ENCODE assay signal across 8 cellular contexts in genomic region chr1:1599030-1599916, GRCh38. TPM values are rescaled to one million over a fixed set of nuclear protein-coding genes. Genes with fewer than 3 reads are reported as not detected.
DNase-seq lines count a peak whose midpoint lies in the region; ATAC-seq and TF ChIP-seq lines count a peak whose summit lies in the region.

No MANE protein-coding gene starts in this region.

- H3K4me3 Mint-ChIP-seq in GM23338 (peak overlapping the region; percentile 78), progenitor cell of endocrine pancreas (ENCODE audit: low read depth) (peak overlapping the region; percentile 72)

- ATAC-seq in GM23338 (peak; percentile 27), GM21619 (IDR thresholded peaks at IDR 0.05; ENCODE audit: unreplicated experiment) (no peak), GM18861 (IDR thresholded peaks at IDR 0.05; ENCODE audit: unreplicated experiment) (no peak)

- DNase-seq in AML-193 (lab: John Stamatoyannopoulos, UW) (peak; percentile 11 to 15), GM23338 (ENCODE audit: low spot score) (peak; percentile 78), fibroblast of mammary gland (ENCODE audit: low read depth) (peak; percentile 23), progenitor cell of endocrine pancreas (ENCODE audit: low spot score, unreplicated experiment) (no peak), SHP77 (lab: John Stamatoyannopoulos, UW) (no peak)
- peak; percentile 27 for DNase-seq in activated CD4-positive, alpha-beta T cell treated with anti-CD3 and anti-CD28 coated beads, Interleukin-2, amount 50 U/mL, for 1 hour

- H3K4me1 ChIP-seq in GM23338 (ENCODE audit: insufficient read depth): no peaks in the 10 kb centered on the region; the same call in 1 of the 2 replicates

- peaks cover 5% of the 10 kb centered on the region; the same call in 1 of the 2 replicates for H3F3A ChIP-seq in GM23338 (replicated peaks; ENCODE audit: low read depth)

- no peaks in the 10 kb centered on the region for H3K36me3 ChIP-seq in GM23338 (ENCODE audit: insufficient read depth)

- H3K27ac Mint-ChIP-seq in GM23338 (no peak overlapping the region), progenitor cell of endocrine pancreas (peak overlapping the region; percentile 85)

- no peaks in the 10 kb centered on the region for H3K79me2 ChIP-seq in GM23338 (replicated peaks; ENCODE audit: insufficient read depth)

- H2AFZ ChIP-seq in GM23338: peak overlapping the region; percentile 87; the same call in 1 of the 2 replicates

- H3K27me3 ChIP-seq in GM23338 (ENCODE audit: insufficient read depth): peaks cover 34% of the 10 kb centered on the region

- H3K27ac ChIP-seq in GM23338 (ENCODE audit: low read depth): no peak overlapping the region

- H3K4me2 ChIP-seq in GM23338: peak overlapping the region; percentile 74

- no peaks in the 10 kb centered on the region for H4K20me1 ChIP-seq in GM23338 (replicated peaks; ENCODE audit: insufficient read depth)

- peak; percentile 38 to 67; a peak in 2 of 4 replicates for TF ChIP-seq CTCF in GM23338 (conservative IDR thresholded peaks at IDR 0.05; ENCODE audit: low read depth in 2 of 2)
- TF ChIP-seq CTCF in fibroblast of mammary gland (conservative IDR thresholded peaks at IDR 0.05; ENCODE audit: control insufficient read depth, insufficient read depth, low read depth, low read length): no peak
- TF ChIP-seq CTCF in progenitor cell of endocrine pancreas (IDR thresholded peaks at IDR 0.05; ENCODE audit: unreplicated experiment): peak; percentile 33

- H3K9me2 ChIP-seq in GM23338 (ENCODE audit: insufficient read depth): no peaks in the 10 kb centered on the region

- no peaks in the 10 kb centered on the region for H3K9me3 Mint-ChIP-seq in GM23338
- no peaks in the 10 kb centered on the region for H3K9me3 Mint-ChIP-seq in progenitor cell of endocrine pancreas (ENCODE audit: low read depth)

- peaks cover 41% of the 10 kb centered on the region for H3K27me3 Mint-ChIP-seq in GM23338 (ENCODE audit: insufficient read depth, low read depth, poor library complexity)
- peaks cover 42% of the 10 kb centered on the region for H3K27me3 Mint-ChIP-seq in progenitor cell of endocrine pancreas

- no peaks in the 10 kb centered on the region for H3K36me3 Mint-ChIP-seq in GM23338 (ENCODE audit: low read depth)
- H3K36me3 Mint-ChIP-seq in progenitor cell of endocrine pancreas (ENCODE audit: insufficient read depth): no peaks in the 10 kb centered on the region

- H3K4me3 ChIP-seq in GM23338 (peak overlapping the region; percentile 52), fibroblast of mammary gland (ENCODE audit: control insufficient read depth, low read depth, low read length) (no peak overlapping the region)

- peaks cover 11% of the 10 kb centered on the region; the same call in 2 of the 3 replicates for H3K4me1 Mint-ChIP-seq in GM23338
- H3K4me1 Mint-ChIP-seq in progenitor cell of endocrine pancreas (ENCODE audit: low read depth): peaks cover 3% of the 10 kb centered on the region

TF ChIP-seq in GM23338, 12 proteins besides CTCF, POLR2A, EP300 and RAD21:
- 0 out of 2 replicates have a peak, but pooled peaks have one; percentile 38 for TF ChIP-seq POLR2AphosphoS5 (IDR thresholded peaks at IDR 0.05; ENCODE audit: low read depth)
- TF ChIP-seq CREB1 (CRISPR knock-in tag; IDR thresholded peaks at IDR 0.05; ENCODE audit: low read depth): peak; percentile 72
- TF ChIP-seq REST (IDR thresholded peaks at IDR 0.05; ENCODE audit: unreplicated experiment): no peak

RNA-seq across cellular contexts. Expression of gene FNDC10, which starts 0.7 kb away (rescaled TPM):
- total RNA-seq in GM23338 (2014; rRNA removed; shearing (Covaris generic)): 11.1 and 15.1 TPM in 2 replicates
- polyA plus RNA-seq in GM23338 (2016; fragmentation: Nextera tagmentation; extraction: Ambion mirVana): 7.7 and 8.6 TPM in 2 replicates
- 2.7 and 4.2 TPM in 2 replicates for total RNA-seq in progenitor cell of endocrine pancreas

RNA-seq across cellular contexts. Expression of gene MIB2, which starts 16.0 kb away (rescaled TPM):
- 57.3 and 82.6 TPM in 2 replicates for total RNA-seq in GM23338 (2014; rRNA removed; shearing (Covaris generic))
- 104 and 120 TPM in 2 replicates for polyA plus RNA-seq in GM23338 (2016; fragmentation: Nextera tagmentation; extraction: Ambion mirVana)
- total RNA-seq in progenitor cell of endocrine pancreas: 132 and 144 TPM in 2 replicates

RNA-seq across cellular contexts. Expression of gene SSU72, which starts 24.6 kb away (rescaled TPM):
- 148 and 163 TPM in 2 replicates for total RNA-seq in GM23338 (2014; rRNA removed; shearing (Covaris generic))
- 244 and 248 TPM in 2 replicates for polyA plus RNA-seq in GM23338 (2016; fragmentation: Nextera tagmentation; extraction: Ambion mirVana)
- 114 and 118 TPM in 2 replicates for total RNA-seq in progenitor cell of endocrine pancreas

RNA-seq across cellular contexts. Expression of gene MMP23B, which starts 32.7 kb away (rescaled TPM):
- total RNA-seq in GM23338 (2014; rRNA removed; shearing (Covaris generic)): 12.5 and 15.8 TPM in 2 replicates
- polyA plus RNA-seq in GM23338 (2016; fragmentation: Nextera tagmentation; extraction: Ambion mirVana): 15.0 and 16.2 TPM in 2 replicates
- 4.4 and 5.3 TPM in 2 replicates for total RNA-seq in progenitor cell of endocrine pancreas

RNA-seq across cellular contexts. Expression of gene TMEM240, which starts 58.8 kb away (rescaled TPM):
- 0.74 and 5.1 TPM in 2 replicates for total RNA-seq in GM23338 (2014; rRNA removed; shearing (Covaris generic))
- polyA plus RNA-seq in GM23338 (2016; fragmentation: Nextera tagmentation; extraction: Ambion mirVana): 1.8 and 1.9 TPM in 2 replicates
- 5.1 and 6.6 TPM in 2 replicates for total RNA-seq in progenitor cell of endocrine pancreas

Comparison
In these comparisons a context has a peak if more than half of its experiments do, and no peak if none do; other contexts are left out.
1. DNase-seq: peak in AML-193 (2 of 2), GM23338 (single experiment), activated CD4-positive, alpha-beta T cell treated with anti-CD3 and anti-CD28 coated beads, Interleukin-2, amount 50 U/mL, for 1 hour (single experiment) and fibroblast of mammary gland (single experiment); none in progenitor cell of endocrine pancreas (single experiment) and SHP77 (0 of 2).